Comparison of ENCODE assay signal across 21 cellular contexts in genomic region chr20:15927893-15928650, GRCh38.
"Had no signal": no experiment of that assay in that cellular context is flagged by ENCODE, and none has a peak within 500 bp of the region (broad histone marks: within the 10 kb centered on the region; RNA-seq: fewer than 3 reads in every experiment).

No MANE protein-coding gene starts in this region.

- H2AFZ ChIP-seq: hepatocyte had no signal

- DNase-seq: activated CD4-positive, alpha-beta memory T cell treated with anti-CD3 and anti-CD28 coated beads, Interleukin-2, amount 10 ng/mL, durations not matched to agents 7 days and 5 days; activated CD4-positive, alpha-beta T cell treated with anti-CD3 and anti-CD28 coated beads, Interleukin-2, amount 10 ng/mL, durations not matched to agents 24 days and 14 days; activated effector memory CD4-positive, alpha-beta T cell treated with Interleukin-2 at 50 U/mL for 16 hours; activated naive CD4-positive, alpha-beta T cell treated with anti-CD3 and anti-CD28 coated beads, Interleukin-2, amount 50 U/mL, for 16 hours; activated naive CD8-positive, alpha-beta T cell treated with anti-CD3 and anti-CD28 coated beads, Interleukin-2, amount 50 U/mL, for 24 hours; activated T-cell treated with anti-CD3 and anti-CD28 coated beads, Interleukin-2, amount 50 U/mL, for 72 hours; brain microvascular endothelial cell; caudate nucleus; effector CD4-positive, alpha-beta T cell; foreskin melanocyte; left ventricle myocardium inferior; midbrain; pancreas; right cardiac atrium; stimulated activated CD4-positive, alpha-beta T cell treated with anti-CD3 and anti-CD28 coated beads, Interleukin-2, amount 100 ng/mL, for 24 hours; stimulated activated naive B cell treated with anti-CD40 and anti-IgM and Interleukin-4, amounts not matched to agents 10 μg/mL and 1 μg/mL and 100 μg/mL, for 72 hours; T-helper 17 cell had no signal

- H3K4me3 ChIP-seq: ascending aorta, hepatocyte, left ventricle myocardium inferior, pancreas, skin epidermis had no signal

- H3K36me3 ChIP-seq: ascending aorta, brain microvascular endothelial cell, left ventricle myocardium inferior, neutrophil, pancreas had no signal

- H3K4me2 ChIP-seq: hepatocyte had no signal

- H3K27me3 ChIP-seq: ascending aorta, brain microvascular endothelial cell, hepatocyte, neutrophil, pancreas had no signal

- H3K27ac ChIP-seq: ascending aorta, brain microvascular endothelial cell, hepatocyte, left ventricle myocardium inferior, neutrophil, pancreas, skin epidermis had no signal

- H3K79me2 ChIP-seq: hepatocyte had no signal

- H3K4me1 ChIP-seq: left ventricle myocardium inferior, pancreas had no signal

- H3K9me3 ChIP-seq: ascending aorta, neutrophil, pancreas had no signal
